11 cellular contexts compared by ENCODE assay signal in the genomic region with DNA sequence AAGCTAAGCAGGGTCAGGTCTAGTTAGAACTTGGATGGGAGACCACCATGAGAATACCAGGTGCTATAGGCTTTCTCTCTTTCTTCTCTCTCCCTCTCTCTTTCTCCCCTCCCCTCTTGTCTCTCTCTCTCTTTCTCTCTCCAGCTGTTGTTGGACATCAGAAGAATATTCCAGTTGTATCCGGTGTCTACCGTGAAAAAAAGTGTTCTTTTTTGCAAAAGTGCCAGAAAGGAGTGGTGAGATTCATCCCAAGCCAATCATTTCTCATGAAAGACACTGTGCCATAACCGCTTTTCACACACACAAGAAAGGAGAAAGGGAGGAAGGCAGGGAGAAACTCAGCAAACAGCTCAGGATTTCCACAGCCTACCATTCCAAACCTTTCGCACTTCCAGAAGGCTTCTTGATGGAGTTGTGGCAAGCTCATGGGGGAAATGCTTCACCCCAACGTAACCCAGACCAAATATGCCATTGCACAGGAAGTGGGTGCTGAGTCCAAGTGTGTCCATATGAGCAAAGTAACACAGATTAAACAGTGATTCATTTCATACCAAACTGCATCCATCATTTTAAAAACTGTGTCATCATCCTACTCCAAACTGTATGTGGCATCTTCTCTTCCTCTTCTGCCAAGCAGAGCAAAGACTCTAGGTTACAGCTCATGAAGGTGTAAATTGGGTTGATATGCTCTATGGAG.
A peak's percentile ranks its signal among the peaks of the same experiment; 100 is the strongest.
DNase-seq lines count a peak whose midpoint lies in the region; ATAC-seq lines count a peak whose summit lies in the region.
"Had no signal": no experiment of that assay in that cellular context is flagged by ENCODE, and none has a peak within 500 bp of the region (broad histone marks: within the 10 kb centered on the region; RNA-seq: fewer than 3 reads in every experiment).

No MANE protein-coding gene starts in this region.

- H3K4me3 ChIP-seq in MG63 (no peak overlapping the region), HAP-1 (no peak overlapping the region)

- H3K4me1 Mint-ChIP-seq in natural killer cell treated with Interleukin-12 subunit alpha and Interleukin-12 subunit beta and Interleukin-15 and Interleukin-18, amount 100 ng/mL, for 72 hours (ENCODE audit: low read depth in 2 of 2): peaks cover 6 to 7% of the 10 kb centered on the region in 2 donors

- H3K36me3 ChIP-seq in MG63: no peaks in the 10 kb centered on the region
- no peaks in the 10 kb centered on the region; the same call in 1 of the 2 replicates for H3K36me3 ChIP-seq in HAP-1 (replicated peaks)

- no peaks in the 10 kb centered on the region for H3K4me1 ChIP-seq in HAP-1

- H3K27me3 Mint-ChIP-seq in natural killer cell treated with Interleukin-12 subunit alpha and Interleukin-12 subunit beta and Interleukin-15 and Interleukin-18, amount 100 ng/mL, for 72 hours: no peaks in the 10 kb centered on the region

- H3K27me3 ChIP-seq in MG63 (no peaks in the 10 kb centered on the region), HAP-1 (ENCODE audit: low read depth) (no peaks in the 10 kb centered on the region)

- H3K9me3 Mint-ChIP-seq in natural killer cell treated with Interleukin-12 subunit alpha and Interleukin-12 subunit beta and Interleukin-15 and Interleukin-18, amount 100 ng/mL, for 72 hours: no peaks in the 10 kb centered on the region

- no peaks in the 10 kb centered on the region for H3K9me3 ChIP-seq in MG63
- no peaks in the 10 kb centered on the region for H3K9me3 ChIP-seq in HAP-1

- in situ Hi-C loops in HAP-1 (cut with MboI; ENCODE audit: low sequenced_read_pairs): no loop called here

- peak; percentile 52 to 59 for ATAC-seq in natural killer cell treated with Interleukin-12 subunit alpha and Interleukin-12 subunit beta and Interleukin-15 and Interleukin-18, amount 100 ng/mL, for 72 hours
- no peak for ATAC-seq in GM18858 (IDR thresholded peaks at IDR 0.05; ENCODE audit: unreplicated experiment)

- no peaks in the 10 kb centered on the region for H3K36me3 Mint-ChIP-seq in natural killer cell treated with Interleukin-12 subunit alpha and Interleukin-12 subunit beta and Interleukin-15 and Interleukin-18, amount 100 ng/mL, for 72 hours

- H3K27ac Mint-ChIP-seq in natural killer cell treated with Interleukin-12 subunit alpha and Interleukin-12 subunit beta and Interleukin-15 and Interleukin-18, amount 100 ng/mL, for 72 hours: no peak overlapping the region

- H3K4me3 Mint-ChIP-seq in natural killer cell treated with Interleukin-12 subunit alpha and Interleukin-12 subunit beta and Interleukin-15 and Interleukin-18, amount 100 ng/mL, for 72 hours: no peak overlapping the region

- peak; percentile 94 for DNase-seq in ELR (ENCODE audit: low read depth)
- peak; percentile 78 for DNase-seq in MG63
- DNase-seq in brain pericyte (ENCODE audit: low read depth, low spot score): peak; percentile 44
- DNase-seq in natural killer cell treated with Interleukin-12 subunit alpha and Interleukin-12 subunit beta and Interleukin-15 and Interleukin-18, amount 100 ng/mL, for 72 hours (ENCODE audit: low spot score): no peak
- DNase-seq in HAP-1 (ENCODE audit: low spot score in 2 of 2): no peak
- no peak for DNase-seq in stimulated activated CD4-positive, alpha-beta T cell treated with anti-CD3 and anti-CD28 coated beads, Interleukin-2, amount 100 ng/mL, for 24 hours
- no peak for DNase-seq in globus pallidus (ENCODE audit: low spot score)
- DNase-seq: effector memory CD4-positive, alpha-beta T cell; NCI-H526; occipital lobe had no signal

Comparison
In these comparisons a context has a peak if more than half of its experiments do, and no peak if none do; other contexts are left out.
1. DNase-seq: peak in ELR (single experiment), MG63 (single experiment) and brain pericyte (single experiment); none in natural killer cell treated with Interleukin-12 subunit alpha and Interleukin-12 subunit beta and Interleukin-15 and Interleukin-18, amount 100 ng/mL, for 72 hours (single experiment), HAP-1 (0 of 2), stimulated activated CD4-positive, alpha-beta T cell treated with anti-CD3 and anti-CD28 coated beads, Interleukin-2, amount 100 ng/mL, for 24 hours (0 of 2) and globus pallidus (single experiment).